In genomic region chr19:2391118-2391725, GRCh38 we compare ENCODE assay signal across 8 cellular contexts. TPM values are rescaled to one million over a fixed set of nuclear protein-coding genes. Genes with fewer than 3 reads are reported as not detected.
DNase-seq lines count a peak whose midpoint lies in the region; ATAC-seq and TF ChIP-seq lines count a peak whose summit lies in the region.

No MANE protein-coding gene starts in this region.

- no peak overlapping the region for H3K27ac ChIP-seq in A673 (ENCODE audit: low read depth, low read length, poor library complexity, severe bottlenecking)
- H3K27ac ChIP-seq in dorsolateral prefrontal cortex: no peak overlapping the region

- DNase-seq in A673 (ENCODE audit: low spot score) (peak; percentile 82), GF-D8 (lab: John Stamatoyannopoulos, UW) (peak; percentile 60), NCI-H128 (lab: John Stamatoyannopoulos, UW; ENCODE audit: unreplicated experiment) (peak; percentile 24), T-helper 22 cell (ENCODE audit: low read depth) (peak; percentile 4), dorsolateral prefrontal cortex (peak in 4 of 10 donors; percentile 13 to 52 (median 38)), lung microvascular endothelial cell (ENCODE audit: low read depth in 2 of 2) (peak; percentile 77 to 87), type B pancreatic cell (ENCODE audit: extremely low spot score, unreplicated experiment) (no peak)

- POLR2A ChIA-PET in A673 (lab: Charles Lee; ENCODE audit: low non-redundant PET): no interaction called here

- CTCF ChIA-PET in A673 (lab: Charles Lee): interaction anchor here (0.7 to 0.9 kb wide), 3 partner anchors 116 to 342 kb away, joined by 4 to 5 read pairs (median 5); no protein-coding TSS in a partner anchor

- H3K27me3 ChIP-seq in A673 (replicated peaks; ENCODE audit: insufficient read depth, low read depth, low read length, poor library complexity) (no peaks in the 10 kb centered on the region), dorsolateral prefrontal cortex (peaks cover 0 to 9% (median 0%) of the 10 kb centered on the region in 45 donors)

- H3K4me3 ChIP-seq in A673 (ENCODE audit: low read depth, low read length, poor library complexity, severe bottlenecking): no peak overlapping the region
- no peak overlapping the region for H3K4me3 ChIP-seq in dorsolateral prefrontal cortex

- peak overlapping the region; percentile 48 for H3K4me3 Mint-ChIP-seq in type B pancreatic cell

- ATAC-seq in GM18517 (IDR thresholded peaks at IDR 0.05; ENCODE audit: unreplicated experiment): no peak

- H3K4me1 Mint-ChIP-seq in type B pancreatic cell (ENCODE audit: unreplicated experiment): peaks cover 4% of the 10 kb centered on the region

- TF ChIP-seq CTCF in A673 (conservative IDR thresholded peaks at IDR 0.05; ENCODE audit: low read depth, low read length) (peak; percentile 87), dorsolateral prefrontal cortex (IDR thresholded peaks at IDR 0.05 in 54 of 56, conservative IDR thresholded peaks at IDR 0.05 in 2 of 56; ENCODE audit: low read depth in 1 of 56, partially characterized antibody in 56 of 56) (peak; percentile 61 to 91 (median 81)), type B pancreatic cell (conservative IDR thresholded peaks at IDR 0.05) (peak; percentile 89)

- no peak overlapping the region for H3K27ac Mint-ChIP-seq in type B pancreatic cell

- no peaks in the 10 kb centered on the region for H3K9me3 Mint-ChIP-seq in type B pancreatic cell

- intact Hi-C loops in A673 (cut with micrococcal nuclease; ENCODE audit: unreplicated experiment) (loop anchor here (1.0 to 10.0 kb wide), 2 partner anchors 116 to 224 kb away; no protein-coding TSS in a partner anchor), dorsolateral prefrontal cortex (cut with DNase I) (loop anchor here (2.0 to 5.0 kb wide), 4 partner anchors 58 to 234 kb away; no protein-coding TSS in a partner anchor)

- H3K36me3 Mint-ChIP-seq in type B pancreatic cell: no peaks in the 10 kb centered on the region

- no peaks in the 10 kb centered on the region for H3K4me1 ChIP-seq in A673 (ENCODE audit: insufficient read depth, low read length, poor library complexity, severe bottlenecking)

- no peaks in the 10 kb centered on the region for H3K36me3 ChIP-seq in A673 (ENCODE audit: insufficient read depth, low read length, poor library complexity, severe bottlenecking)

- BruUV-seq in A673 (replicated peaks; lab: Mats Ljungman, UMichigan): no TSS peak

- no peaks in the 10 kb centered on the region for H3K9me3 ChIP-seq in A673 (ENCODE audit: low read depth, low read length, poor library complexity, severe bottlenecking)

- H3K27me3 Mint-ChIP-seq in type B pancreatic cell: peaks cover 13% of the 10 kb centered on the region

RNA-seq across cellular contexts. Expression of gene TMPRSS9, which starts 31.2 kb away (rescaled TPM):
- total RNA-seq in A673 (2021) (not detected in 2 replicates), dorsolateral prefrontal cortex (1 to 10 TPM in 1 of 120 experiments, under 1 TPM in 61, not detected in 58; 0.13 to 1.5 (median 0.29) TPM), lung microvascular endothelial cell (under 0.01 and 0.20 TPM in 2 replicates), type B pancreatic cell (ENCODE audit: low replicate concordance) (0.41 TPM in 1 of 2 replicates, not detected in the other)

RNA-seq across cellular contexts. Expression of gene TIMM13, which starts 36.2 kb away (rescaled TPM):
- total RNA-seq in A673 (2021): 206 and 213 TPM in 2 replicates
- total RNA-seq in dorsolateral prefrontal cortex: 10 to 100 TPM; 36.0 to 71.8 (median 52.0) TPM
- total RNA-seq in lung microvascular endothelial cell: 38.6 and 46.2 TPM in 2 replicates
- total RNA-seq in type B pancreatic cell (ENCODE audit: low replicate concordance): 132 and 139 TPM in 2 replicates
